ENCODE assay signal across 23 cellular contexts in genomic region chr3:165549665-165550064, GRCh38.
A peak's percentile ranks its signal among the peaks of the same experiment; 100 is the strongest.
DNase-seq lines count a peak whose midpoint lies in the region; ATAC-seq and TF ChIP-seq lines count a peak whose summit lies in the region.
"Had no signal": no experiment of that assay in that cellular context is flagged by ENCODE, and none has a peak within 500 bp of the region (broad histone marks: within the 10 kb centered on the region; RNA-seq: fewer than 3 reads in every experiment).

No MANE protein-coding gene starts in this region.

- no peaks in the 10 kb centered on the region for H4K20me1 ChIP-seq in neural progenitor cell (ENCODE audit: low read depth)

- H3K9ac ChIP-seq in neural progenitor cell, result no peak overlapping the region

- H3K4me3 ChIP-seq in GM12865 (ENCODE audit: low read depth, low read length) (no peak overlapping the region), neural progenitor cell (no peak overlapping the region)
- H3K4me3 ChIP-seq: left ventricle myocardium inferior, prostate gland, suprapubic skin had no signal

- H3K79me2 ChIP-seq in neural progenitor cell (ENCODE audit: low read depth), result no peaks in the 10 kb centered on the region

- no peaks in the 10 kb centered on the region for H3K27me3 Mint-ChIP-seq in neural progenitor cell (ENCODE audit: insufficient read depth, low read depth)
- H3K27me3 Mint-ChIP-seq: activated T-cell treated with anti-CD3 and anti-CD28 coated beads, Interleukin-2, amount 50 U/mL, for 24 hours had no signal

- H3F3A ChIP-seq in neural progenitor cell (ENCODE audit: low read depth), result no peaks in the 10 kb centered on the region

- H3K4me1 Mint-ChIP-seq in neural progenitor cell, result no peaks in the 10 kb centered on the region

- H3K9me3 Mint-ChIP-seq in neural progenitor cell, result no peaks in the 10 kb centered on the region
- H3K9me3 Mint-ChIP-seq: activated T-cell treated with anti-CD3 and anti-CD28 coated beads, Interleukin-2, amount 50 U/mL, for 24 hours had no signal

- no peak overlapping the region for H3K4me3 Mint-ChIP-seq in neural progenitor cell
- H3K4me3 Mint-ChIP-seq: activated T-cell treated with anti-CD3 and anti-CD28 coated beads, Interleukin-2, amount 50 U/mL, for 24 hours had no signal

- peak; percentile 4 for DNase-seq in GM12865 (ENCODE audit: low read depth)
- peak; percentile 54 for DNase-seq in NCI-H1105 treated with DMSO at 0.1 percent for 48 hours (lab: John Stamatoyannopoulos, UW)
- DNase-seq in RPMI8226, result peak; percentile 91
- DNase-seq in neural progenitor cell (ENCODE audit: low spot score), result peak; percentile 4
- no peak for DNase-seq in stimulated activated CD4-positive, alpha-beta T cell treated with anti-CD3 and anti-CD28 coated beads, Interleukin-4, amount 100 ng/mL, for 4 hours
- DNase-seq in NCI-H2196 treated with DMSO at 0.1 percent for 48 hours (lab: John Stamatoyannopoulos, UW; ENCODE audit: unreplicated experiment), result no peak
- DNase-seq: activated CD4-positive, alpha-beta T cell treated with anti-CD3 and anti-CD28 coated beads for 4 hours; activated CD8-positive, alpha-beta memory T cell treated with anti-CD3 and anti-CD28 coated beads for 24 hours; activated gamma-delta T cell; activated T-cell treated with anti-CD3 and anti-CD28 coated beads, Interleukin-2, amount 50 U/mL, for 24 hours; cerebellar nuclear complex; left ventricle myocardium inferior; NCI-H1092; NCI-H2107; NCI-H82; OCI-M1; Right ventricle myocardium superior; stimulated activated CD4-positive, alpha-beta T cell treated with anti-CD3 and anti-CD28 coated beads, Interleukin-15, amount 100 ng/mL, for 24 hours; stimulated activated naive CD4-positive, alpha-beta T cell had no signal

- no peak overlapping the region for H3K4me2 ChIP-seq in neural progenitor cell

- no peak overlapping the region for H2AFZ ChIP-seq in neural progenitor cell (replicated peaks)

- H3K9me3 ChIP-seq in neural progenitor cell (ENCODE audit: low read depth), result no peaks in the 10 kb centered on the region
- H3K9me3 ChIP-seq: neutrophil, prostate gland, suprapubic skin had no signal

- H3K36me3 ChIP-seq in neural progenitor cell, result no peaks in the 10 kb centered on the region
- H3K36me3 ChIP-seq: left ventricle myocardium inferior, neutrophil, prostate gland, suprapubic skin had no signal

- H3K4me1 ChIP-seq in neural progenitor cell, result no peaks in the 10 kb centered on the region
- H3K4me1 ChIP-seq: left ventricle myocardium inferior, prostate gland, suprapubic skin had no signal

- ATAC-seq in HG03095 (IDR thresholded peaks at IDR 0.05; ENCODE audit: unreplicated experiment), result no peak

- TF ChIP-seq CTCF in GM12865 (IDR thresholded peaks at IDR 0.05; ENCODE audit: insufficient read depth, low read depth, low read length, missing control alignments), result no peak
- TF ChIP-seq CTCF in neural progenitor cell (IDR thresholded peaks at IDR 0.05), result no peak

- no peaks in the 10 kb centered on the region for H3K27me3 ChIP-seq in neural progenitor cell
- H3K27me3 ChIP-seq: neutrophil, suprapubic skin had no signal

- no peak overlapping the region for H3K27ac ChIP-seq in neural progenitor cell
- H3K27ac ChIP-seq: left ventricle myocardium inferior, neutrophil, prostate gland, suprapubic skin had no signal

- no peak overlapping the region for H3K27ac Mint-ChIP-seq in neural progenitor cell
- H3K27ac Mint-ChIP-seq: activated T-cell treated with anti-CD3 and anti-CD28 coated beads, Interleukin-2, amount 50 U/mL, for 24 hours had no signal

- H3K36me3 Mint-ChIP-seq in neural progenitor cell, result no peaks in the 10 kb centered on the region

Comparison
In these comparisons a context has a peak if more than half of its experiments do, and no peak if none do; other contexts are left out.
1. DNase-seq: peak in GM12865 (single experiment), NCI-H1105 treated with DMSO at 0.1 percent for 48 hours (single experiment), RPMI8226 (single experiment) and neural progenitor cell (single experiment); none in stimulated activated CD4-positive, alpha-beta T cell treated with anti-CD3 and anti-CD28 coated beads, Interleukin-4, amount 100 ng/mL, for 4 hours (0 of 2) and NCI-H2196 treated with DMSO at 0.1 percent for 48 hours (single experiment).